ENCODE assay signal across 9 cellular contexts in genomic region chr16:30775131-30775380, GRCh38. TPM values are rescaled to one million over a fixed set of nuclear protein-coding genes. Genes with fewer than 3 reads are reported as not detected.
DNase-seq lines count a peak whose midpoint lies in the region; ATAC-seq, FAIRE-seq and TF ChIP-seq lines count a peak whose summit lies in the region.
"Had no signal": no experiment of that assay in that cellular context is flagged by ENCODE, and none has a peak within 500 bp of the region (broad histone marks: within the 10 kb centered on the region; RNA-seq: fewer than 3 reads in every experiment).

No MANE protein-coding gene starts in this region.

- H3K4me1 ChIP-seq in HEK293 (ENCODE audit: control insufficient read depth, insufficient read depth, low read length): no peaks in the 10 kb centered on the region; the same call in 1 of the 2 replicates
- peaks cover 6% of the 10 kb centered on the region; the same call in 1 of the 2 replicates for H3K4me1 ChIP-seq in iPS-20b (ENCODE audit: insufficient read depth, low read length)

- TF ChIP-seq POLR2A in GM12892 (IDR thresholded peaks at IDR 0.05; ENCODE audit: low read depth, low read length): no peak

- TF ChIP-seq CTCF in HEK293 (tag by site-specific recombination; IDR thresholded peaks at IDR 0.05): no peak

- H3K4me1 Mint-ChIP-seq in activated naive CD8-positive, alpha-beta T cell (ENCODE audit: low read depth): peaks cover 22% of the 10 kb centered on the region
- H3K4me1 Mint-ChIP-seq in stimulated activated naive B cell treated with anti-CD40 and anti-IgM and Interleukin-4, amounts not matched to agents 10 μg/mL and 1 μg/mL and 100 μg/mL, for 72 hours: peaks cover 33 to 63% of the 10 kb centered on the region in 2 donors

- H3K27ac ChIP-seq in HEK293 (ENCODE audit: extremely low read depth, low read depth, low read length) (peak overlapping the region; percentile 92; the same call in 1 of the 2 replicates), iPS-20b (ENCODE audit: low read length) (no peak overlapping the region)

- no peak overlapping the region for H3K27ac Mint-ChIP-seq in activated naive CD8-positive, alpha-beta T cell
- peak overlapping the region; percentile 92 for H3K27ac Mint-ChIP-seq in stimulated activated naive B cell treated with anti-CD40 and anti-IgM and Interleukin-4, amounts not matched to agents 10 μg/mL and 1 μg/mL and 100 μg/mL, for 72 hours

- H3K9ac ChIP-seq in iPS-20b (ENCODE audit: low read depth, low read length): peak overlapping the region; percentile 93; the same call in 1 of the 2 replicates

- no peak for ATAC-seq in stimulated activated naive B cell treated with anti-CD40 and anti-IgM and Interleukin-4, amounts not matched to agents 10 μg/mL and 1 μg/mL and 100 μg/mL, for 72 hours (replicated peaks)
- no peak for ATAC-seq in GM18498 (IDR thresholded peaks at IDR 0.05; ENCODE audit: unreplicated experiment)
- ATAC-seq in HG03342 (IDR thresholded peaks at IDR 0.05; ENCODE audit: unreplicated experiment): no peak

- no peaks in the 10 kb centered on the region for H3K36me3 Mint-ChIP-seq in activated naive CD8-positive, alpha-beta T cell
- peaks cover 48 to 59% of the 10 kb centered on the region in 2 donors for H3K36me3 Mint-ChIP-seq in stimulated activated naive B cell treated with anti-CD40 and anti-IgM and Interleukin-4, amounts not matched to agents 10 μg/mL and 1 μg/mL and 100 μg/mL, for 72 hours

- no peaks in the 10 kb centered on the region for H3K9me3 Mint-ChIP-seq in activated naive CD8-positive, alpha-beta T cell (ENCODE audit: low read depth)
- no peaks in the 10 kb centered on the region for H3K9me3 Mint-ChIP-seq in stimulated activated naive B cell treated with anti-CD40 and anti-IgM and Interleukin-4, amounts not matched to agents 10 μg/mL and 1 μg/mL and 100 μg/mL, for 72 hours

- H3K36me3 ChIP-seq in HEK293 (ENCODE audit: control insufficient read depth in 2 of 2, insufficient read depth in 1 of 2, low read length in 2 of 2) (peaks cover 8 to 62% of the 10 kb centered on the region in 2 experiments; a peak in 2 of 3 replicates), iPS-20b (ENCODE audit: insufficient read depth, low read depth, low read length) (peaks cover 45% of the 10 kb centered on the region)

- CTCF ChIA-PET in HEK293 (lab: Yijun Ruan, JAX): interaction anchor here (0.6 to 1.1 kb wide), 3 partner anchors 9 to 250 kb away, joined by 3 to 7 read pairs (median 4); no protein-coding TSS in a partner anchor

- H3K4me3 ChIP-seq in HEK293 (ENCODE audit: low read depth, low read length) (peak overlapping the region; percentile 76), iPS-20b (ENCODE audit: low read length) (peak overlapping the region; percentile 89; the same call in 1 of the 2 replicates)

- peaks cover 7% of the 10 kb centered on the region; the same call in 1 of the 2 replicates for H3K27me3 ChIP-seq in iPS-20b (ENCODE audit: insufficient read depth, low read length)

- POLR2A ChIA-PET in HEK293 (lab: Yijun Ruan, JAX): interaction anchor here (0.6 to 2.6 kb wide), 20 partner anchors 8 to 708 kb away, joined by 3 to 34 read pairs (median 6); partner anchors contain the start of genes FBXL19, PHKG2, PRR14 and ZNF629

- H3K9me3 ChIP-seq in HEK293 (ENCODE audit: control insufficient read depth, insufficient read depth, low read depth, low read length): no peaks in the 10 kb centered on the region
- no peaks in the 10 kb centered on the region for H3K9me3 ChIP-seq in iPS-20b (ENCODE audit: insufficient read depth, low read depth, low read length)

- FAIRE-seq in GM12892 (lab: Jason Lieb, UNC): no peak
- FAIRE-seq: TTC549 had no signal

- peak overlapping the region; percentile 95 for H3K4me3 Mint-ChIP-seq in activated naive CD8-positive, alpha-beta T cell
- H3K4me3 Mint-ChIP-seq in stimulated activated naive B cell treated with anti-CD40 and anti-IgM and Interleukin-4, amounts not matched to agents 10 μg/mL and 1 μg/mL and 100 μg/mL, for 72 hours: peak overlapping the region; percentile 88 to 90

- no peak for DNase-seq in stimulated activated naive B cell treated with anti-CD40 and anti-IgM and Interleukin-4, amounts not matched to agents 10 μg/mL and 1 μg/mL and 100 μg/mL, for 72 hours
- DNase-seq in GM12892 (ENCODE audit: insufficient read length) (no peak), iPS-NIHi7 (ENCODE audit: extremely low spot score) (no peak)

- H3K27me3 Mint-ChIP-seq in activated naive CD8-positive, alpha-beta T cell: no peaks in the 10 kb centered on the region
- peaks cover 9 to 11% of the 10 kb centered on the region in 2 donors for H3K27me3 Mint-ChIP-seq in stimulated activated naive B cell treated with anti-CD40 and anti-IgM and Interleukin-4, amounts not matched to agents 10 μg/mL and 1 μg/mL and 100 μg/mL, for 72 hours

TF ChIP-seq in HEK293, 187 proteins besides CTCF, POLR2A, EP300 and RAD21 (continues in another document):
- TF ChIP-seq ZNF580 (tag by site-specific recombination; IDR thresholded peaks at IDR 0.05) (no peak), ZSCAN23 (tag by site-specific recombination; IDR thresholded peaks at IDR 0.05) (0 out of 2 replicates have a peak, but pooled peaks have one; percentile 16), ZNF426 (tag by site-specific recombination; IDR thresholded peaks at IDR 0.05) (no peak), ZNF341 (tag by site-specific recombination; IDR thresholded peaks at IDR 0.05; ENCODE audit: low read depth) (0 out of 2 replicates have a peak, but pooled peaks have one; percentile 5), ZNF521 (tag by site-specific recombination; IDR thresholded peaks at IDR 0.05) (no peak), ZIC2 (tag by site-specific recombination; IDR thresholded peaks at IDR 0.05) (no peak), PRDM1 (tag by site-specific recombination; IDR thresholded peaks at IDR 0.05) (no peak), ZNF174 (tag by site-specific recombination; IDR thresholded peaks at IDR 0.05) (no peak), ZFP37 (tag by site-specific recombination; IDR thresholded peaks at IDR 0.05) (no peak), ZNF704 (tag by site-specific recombination; IDR thresholded peaks at IDR 0.05) (no peak), ZNF274 (IDR thresholded peaks at IDR 0.05; ENCODE audit: low read length) (no peak), ZNF274 (tag by site-specific recombination; IDR thresholded peaks at IDR 0.05; ENCODE audit: borderline replicate concordance) (no peak), ZEB2 (tag by site-specific recombination; IDR thresholded peaks at IDR 0.05) (no peak), ZNF335 (tag by site-specific recombination; conservative IDR thresholded peaks at IDR 0.05) (no peak), PRDM4 (tag by site-specific recombination; IDR thresholded peaks at IDR 0.05) (no peak), ZNF776 (tag by site-specific recombination; IDR thresholded peaks at IDR 0.05; ENCODE audit: borderline replicate concordance) (no peak)

RNA-seq across cellular contexts. Expression of gene ZNF629, which starts 11.9 kb away (rescaled TPM):
- 0.30 TPM for polyA plus RNA-seq in GM12892 (2012; ENCODE audit: missing spikeins)

RNA-seq across cellular contexts. Expression of gene RNF40, which starts 12.9 kb away (rescaled TPM):
- 32.1 TPM for polyA plus RNA-seq in GM12892 (2012; ENCODE audit: missing spikeins)

RNA-seq across cellular contexts. Expression of gene CFAP119, which starts 13.2 kb away (rescaled TPM):
- polyA plus RNA-seq in GM12892 (2012; ENCODE audit: missing spikeins): 4.9 TPM

RNA-seq across cellular contexts. Expression of gene PHKG2, which starts 26.8 kb away (rescaled TPM):
- 24.4 TPM for polyA plus RNA-seq in GM12892 (2012; ENCODE audit: missing spikeins)
